ENCODE assay signal across 8 cellular contexts in genomic region chr9:95386843-95387242, GRCh38.
"Had no signal": no experiment of that assay in that cellular context is flagged by ENCODE, and none has a peak within 500 bp of the region (broad histone marks: within the 10 kb centered on the region; RNA-seq: fewer than 3 reads in every experiment).

No MANE protein-coding gene starts in this region.

- H3K4me2 ChIP-seq: GM23338, KMS-11 had no signal

- FAIRE-seq: H1, H54, HTR-8/SVneo had no signal

- H3K4me3 ChIP-seq: GM23338 had no signal

- H3K9ac ChIP-seq: KMS-11 had no signal

- DNase-seq: H9, HCEC 1CT, KBM-7 had no signal

- H2AFZ ChIP-seq: GM23338 had no signal

- H3K27ac ChIP-seq: KMS-11 had no signal

- ATAC-seq: GM23338 had no signal
